14 cellular contexts compared by ENCODE assay signal in the genomic region with DNA sequence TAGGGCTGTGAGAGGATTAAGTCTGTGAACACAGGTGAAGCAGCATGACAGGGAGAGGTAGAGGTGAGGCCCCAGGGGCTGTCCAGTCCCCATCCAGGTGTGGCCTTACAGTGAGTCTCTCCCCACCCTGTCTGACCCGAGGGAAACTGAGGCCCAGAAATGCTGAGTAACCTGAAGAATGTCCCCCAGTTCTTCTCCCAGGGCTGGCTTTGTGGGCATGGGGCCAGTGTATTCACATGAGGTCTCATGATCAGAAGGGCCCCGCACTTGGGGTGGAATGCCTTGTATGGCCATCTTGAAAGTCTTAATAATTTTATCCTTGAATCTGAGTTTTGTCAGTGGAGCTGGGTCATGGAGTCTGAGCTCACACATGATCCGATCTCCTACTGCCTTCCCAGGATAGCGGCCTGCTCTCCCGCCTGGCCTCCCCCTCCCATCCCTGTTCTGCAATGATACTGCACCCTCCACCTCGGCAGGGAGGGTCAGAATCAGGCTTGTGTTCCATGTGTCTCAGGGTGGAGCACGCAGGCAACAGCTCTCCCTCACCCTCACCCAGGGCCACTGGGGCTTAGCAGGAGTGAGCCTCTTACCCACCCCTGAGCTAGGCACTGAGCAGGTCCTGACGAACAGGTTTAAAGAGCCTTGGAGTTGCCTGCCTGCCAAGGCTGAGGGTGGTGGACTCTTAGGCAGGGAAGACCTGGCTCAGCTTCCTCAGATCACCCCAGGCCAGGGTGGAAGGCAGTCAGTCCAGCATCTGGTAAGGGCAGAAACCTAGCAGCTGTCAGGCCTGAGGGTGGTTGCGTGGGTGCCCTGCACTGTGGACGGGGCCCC. TPM values are rescaled to one million over a fixed set of nuclear protein-coding genes. Genes with fewer than 3 reads are reported as not detected.
A peak's percentile ranks its signal among the peaks of the same experiment; 100 is the strongest.
DNase-seq lines count a peak whose midpoint lies in the region; ATAC-seq, FAIRE-seq and TF ChIP-seq lines count a peak whose summit lies in the region.
"Had no signal": no experiment of that assay in that cellular context is flagged by ENCODE, and none has a peak within 500 bp of the region (broad histone marks: within the 10 kb centered on the region; RNA-seq: fewer than 3 reads in every experiment).

No MANE protein-coding gene starts in this region.

- peaks cover 24% of the 10 kb centered on the region; the same call in 1 of the 2 replicates for H4K20me1 ChIP-seq in K562 (replicated peaks; ENCODE audit: control insufficient read depth, insufficient read depth, low read length)

- peak overlapping the region in 1 of 2 experiments; percentile 20; a peak in 1 of 4 replicates for H3K9ac ChIP-seq in K562 (ENCODE audit: insufficient read depth in 1 of 2, low read depth in 2 of 2, low read length in 2 of 2)

- ATAC-seq in CD4-positive, CD25-positive, alpha-beta regulatory T cell (ENCODE audit: low read depth in 2 of 2), result peak; percentile 7 to 11
- no peak; the same call in 2 of the 3 replicates for ATAC-seq in K562
- ATAC-seq in HG03108 (IDR thresholded peaks at IDR 0.05; ENCODE audit: unreplicated experiment), result no peak
- ATAC-seq: gastroesophageal sphincter had no signal

- in situ Hi-C loops in K562 (cut with MboI) (no loop called here), ACHN (cut with HindIII; ENCODE audit: low pct_ligation_motif_present, low pct_unique_long_range_greater_than_20kb, low sequenced_read_pairs) (no loop called here)

- TF ChIP-seq EP300 in K562 (IDR thresholded peaks at IDR 0.05; ENCODE audit: low read length), result no peak

- BruUV-seq in K562 (replicated peaks; lab: Mats Ljungman, UMichigan), result no TSS peak

- no peaks in the 10 kb centered on the region for H3K9me1 ChIP-seq in K562 (ENCODE audit: control insufficient read depth, insufficient read depth, low read length)

- H3K27ac ChIP-seq in CD4-positive, CD25-positive, alpha-beta regulatory T cell (ENCODE audit: insufficient read depth, low read length, poor library complexity, severe bottlenecking), result peak overlapping the region; percentile 14
- H3K27ac ChIP-seq in HEK293 (ENCODE audit: extremely low read depth, low read depth, low read length), result no peak overlapping the region
- H3K27ac ChIP-seq in K562 (ENCODE audit: extremely low read depth, low read depth, low read length), result no peak overlapping the region
- H3K27ac ChIP-seq: gastroesophageal sphincter had no signal

- H3K36me3 ChIP-seq in CD4-positive, CD25-positive, alpha-beta regulatory T cell (ENCODE audit: control insufficient read depth, insufficient read depth, low read length), result no peaks in the 10 kb centered on the region
- H3K36me3 ChIP-seq in HEK293 (ENCODE audit: control insufficient read depth in 2 of 2, insufficient read depth in 1 of 2, low read length in 2 of 2) (no peaks in the 10 kb centered on the region), K562 (ENCODE audit: control insufficient read depth, insufficient read depth, low read length) (no peaks in the 10 kb centered on the region)

- no peaks in the 10 kb centered on the region for H3K9me3 ChIP-seq in CD4-positive, CD25-positive, alpha-beta regulatory T cell (ENCODE audit: control insufficient read depth in 2 of 2, low read length in 2 of 2)
- no peaks in the 10 kb centered on the region for H3K9me3 ChIP-seq in HEK293 (ENCODE audit: control insufficient read depth, insufficient read depth, low read depth, low read length)
- no peaks in the 10 kb centered on the region for H3K9me3 ChIP-seq in K562 (replicated peaks; ENCODE audit: control insufficient read depth, insufficient read depth, low read depth, low read length)
- H3K9me3 ChIP-seq: gastroesophageal sphincter, mucosa of descending colon had no signal

- no peak for TF ChIP-seq POLR2A in K562 (conservative IDR thresholded peaks at IDR 0.05)

- H3K79me2 ChIP-seq in K562 (ENCODE audit: control insufficient read depth, insufficient read depth, low read length), result no peaks in the 10 kb centered on the region

- no peak overlapping the region for H2AFZ ChIP-seq in K562 (ENCODE audit: low read depth, low read length)

- no peaks in the 10 kb centered on the region for H3K9me3 Mint-ChIP-seq in CD4-positive, CD25-positive, alpha-beta regulatory T cell
- no peaks in the 10 kb centered on the region for H3K9me3 Mint-ChIP-seq in nephron progenitor cell

- peak overlapping the region in 1 of 3 donors; percentile 42 for H3K27ac Mint-ChIP-seq in CD4-positive, CD25-positive, alpha-beta regulatory T cell
- H3K27ac Mint-ChIP-seq in nephron progenitor cell, result peak overlapping the region; percentile 39

- POLR2A ChIA-PET in HEK293 (lab: Yijun Ruan, JAX) (interaction anchor here (0.7 kb wide), 1 partner anchor 39 kb away, joined by 3 read pairs; no protein-coding TSS in a partner anchor), K562 (lab: Yijun Ruan, JAX) (no interaction called here)

- peaks cover 3% of the 10 kb centered on the region for H3K36me3 Mint-ChIP-seq in CD4-positive, CD25-positive, alpha-beta regulatory T cell
- H3K36me3 Mint-ChIP-seq in nephron progenitor cell (ENCODE audit: low read depth), result no peaks in the 10 kb centered on the region

- H3K4me1 Mint-ChIP-seq in CD4-positive, CD25-positive, alpha-beta regulatory T cell, result peaks cover 0 to 18% (median 7%) of the 10 kb centered on the region in 4 donors
- H3K4me1 Mint-ChIP-seq in nephron progenitor cell, result peaks cover 54% of the 10 kb centered on the region

- FAIRE-seq in K562 (lab: Jason Lieb, UNC), result no peak

- H3K27me3 ChIP-seq in CD4-positive, CD25-positive, alpha-beta regulatory T cell (ENCODE audit: control insufficient read depth, insufficient read depth, low read length), result no peaks in the 10 kb centered on the region
- no peaks in the 10 kb centered on the region for H3K27me3 ChIP-seq in K562 (ENCODE audit: control insufficient read depth in 2 of 2, insufficient read depth in 2 of 2, low read length in 2 of 2)
- H3K27me3 ChIP-seq: gastroesophageal sphincter had no signal

- intact Hi-C loops in K562 (cut with micrococcal nuclease), result no loop called here

- TF ChIP-seq RAD21 in K562 (CRISPR knock-in tag; conservative IDR thresholded peaks at IDR 0.05 in 1 of 2, IDR thresholded peaks at IDR 0.05 in 1 of 2), result no peak

- TF ChIP-seq CTCF in HEK293 (tag by site-specific recombination; IDR thresholded peaks at IDR 0.05) (no peak), K562 (IDR thresholded peaks at IDR 0.05 in 2 of 3, conservative IDR thresholded peaks at IDR 0.05 in 1 of 3; ENCODE audit: insufficient read depth in 2 of 3, low read depth in 1 of 3, low read length in 3 of 3) (no peak), nephron progenitor cell (IDR thresholded peaks at IDR 0.05) (no peak)

- no peak for DNase-seq in CD4-positive, CD25-positive, alpha-beta regulatory T cell
- DNase-seq in K562 (ENCODE audit: extremely low read depth in 1 of 4, low spot score in 3 of 4) (peak in 2 of 4 experiments; percentile 34 to 39), nephron progenitor cell (no peak), NCI-H2029 treated with DMSO at 0.1 percent for 48 hours (lab: John Stamatoyannopoulos, UW) (no peak), ACHN (no peak)
- no peak for DNase-seq in stimulated activated CD4-positive, alpha-beta T cell treated with anti-CD3 and anti-CD28 coated beads, Interleukin-12 subunit alpha, Interleukin-12 subunit beta, amount 100 ng/mL, for 4 hours
- DNase-seq: effector CD8-positive, alpha-beta T cell; GF-D8; mucosa of descending colon; NCI-H446; stimulated activated naive CD4-positive, alpha-beta T cell treated with Interleukin-2 at 50 U/mL for 16 hours had no signal

- no peaks in the 10 kb centered on the region for H3K27me3 Mint-ChIP-seq in CD4-positive, CD25-positive, alpha-beta regulatory T cell
- H3K27me3 Mint-ChIP-seq in nephron progenitor cell (ENCODE audit: low read depth, poor library complexity), result no peaks in the 10 kb centered on the region

- H3K4me3 Mint-ChIP-seq in CD4-positive, CD25-positive, alpha-beta regulatory T cell, result no peak overlapping the region
- no peak overlapping the region for H3K4me3 Mint-ChIP-seq in nephron progenitor cell

- CTCF ChIA-PET in HEK293 (lab: Yijun Ruan, JAX) (interaction anchor here (0.6 to 1.0 kb wide), 3 partner anchors 58 to 556 kb away, joined by 3 read pairs; a partner anchor contains a TSS), K562 (lab: Yijun Ruan, JAX; ENCODE audit: low intra/inter-chr PET ratio) (no interaction called here)

- H3K4me1 ChIP-seq in CD4-positive, CD25-positive, alpha-beta regulatory T cell (ENCODE audit: control insufficient read depth, insufficient read depth, low read length, poor library complexity, severe bottlenecking), result peaks cover 11% of the 10 kb centered on the region
- no peaks in the 10 kb centered on the region for H3K4me1 ChIP-seq in HEK293 (ENCODE audit: control insufficient read depth, insufficient read depth, low read length)
- H3K4me1 ChIP-seq in K562 (replicated peaks in 1 of 2; ENCODE audit: control insufficient read depth in 2 of 2, insufficient read depth in 2 of 2, low read length in 2 of 2), result peaks cover 0 to 23% of the 10 kb centered on the region in 2 experiments; a peak in 3 of 5 replicates
- H3K4me1 ChIP-seq: gastroesophageal sphincter had no signal

- H3K4me3 ChIP-seq in CD4-positive, CD25-positive, alpha-beta regulatory T cell (ENCODE audit: low read depth, low read length), result no peak overlapping the region
- H3K4me3 ChIP-seq in HEK293 (ENCODE audit: low read depth, low read length) (no peak overlapping the region), K562 (no peak overlapping the region)
- H3K4me3 ChIP-seq: gastroesophageal sphincter, mucosa of descending colon had no signal

- no peak overlapping the region for H3K4me2 ChIP-seq in K562 (ENCODE audit: insufficient read depth, low read length)

- WGBS in K562 (ENCODE audit: insufficient coverage, low coverage, missing lambda C conversion rate), result 48% methylated on average over 10 of the region's 10 CpGs

RNA-seq across cellular contexts. Expression of a gene that starts 41.4 kb away (rescaled TPM):
- total RNA-seq in CD4-positive, CD25-positive, alpha-beta regulatory T cell, result not detected
- polyA plus RNA-seq in CD4-positive, CD25-positive, alpha-beta regulatory T cell, result not detected
- not detected in 2 replicates for total RNA-seq in K562 (2011; cell fraction: chromatin; rRNA removed; ENCODE audit: low replicate concordance)
- not detected in 2 replicates for total RNA-seq in K562 (2011; cell fraction: nucleolus; rRNA removed)
- total RNA-seq in K562 (2011; cell fraction: nucleoplasm; rRNA removed), result not detected in 2 replicates
- total RNA-seq in K562 (2014; rRNA removed), result not detected in 2 replicates
- under 0.01 TPM in 1 of 2 replicates, not detected in the other for total RNA-seq in K562 (2014; rRNA removed; fragmentation: Illumina TruSeq; extraction: Trizol)
- not detected in 2 replicates for total RNA-seq in K562 (2015; rRNA removed; fragmentation: Illumina TruSeq; extraction: Trizol)
- not detected in 2 replicates for total RNA-seq in K562 (2021)
- not detected in 2 replicates for polyA plus RNA-seq in K562 (2011; rRNA removed)
- under 0.01 TPM in 1 of 2 replicates, not detected in the other for polyA plus RNA-seq in K562 (2011; cell fraction: cytosol; rRNA removed)
- polyA plus RNA-seq in K562 (2011; cell fraction: nucleus; rRNA removed), result not detected in 2 replicates
- polyA plus RNA-seq in K562 (2012), result not detected in 2 replicates
- not detected in 2 replicates for polyA plus RNA-seq in K562 (2014; fragmentation: Illumina TruSeq; extraction: Trizol)
- polyA plus RNA-seq in K562 (2014; fragmentation: Nextera tagmentation; extraction: Ambion mirVana), result not detected
- not detected in 2 replicates for polyA plus RNA-seq in K562 (2014; rRNA removed)
- polyA minus RNA-seq in K562 (2011; rRNA and poly(A)+ RNA removed), result not detected in 2 replicates
- polyA minus RNA-seq in K562 (2011; cell fraction: cytosol; rRNA and poly(A)+ RNA removed), result not detected in 2 replicates
- polyA minus RNA-seq in K562 (2011; cell fraction: nucleus; rRNA and poly(A)+ RNA removed), result not detected in 2 replicates

RNA-seq across cellular contexts. Expression of a gene that starts 57.3 kb away (rescaled TPM):
- 2.3 TPM for total RNA-seq in CD4-positive, CD25-positive, alpha-beta regulatory T cell
- polyA plus RNA-seq in CD4-positive, CD25-positive, alpha-beta regulatory T cell, result 1 to 10 TPM in 3 of 4 donors, under 1 TPM in 1; 0.93 to 3.1 (median 1.8) TPM
- total RNA-seq in K562 (2011; cell fraction: chromatin; rRNA removed; ENCODE audit: low replicate concordance), result 4.7 and 10.3 TPM in 2 replicates
- total RNA-seq in K562 (2011; cell fraction: nucleolus; rRNA removed), result 9.0 and 9.3 TPM in 2 replicates
- total RNA-seq in K562 (2011; cell fraction: nucleoplasm; rRNA removed), result 6.5 and 7.2 TPM in 2 replicates
- total RNA-seq in K562 (2014; rRNA removed), result 9.8 and 14.3 TPM in 2 replicates
- 3.9 and 4.4 TPM in 2 replicates for total RNA-seq in K562 (2014; rRNA removed; fragmentation: Illumina TruSeq; extraction: Trizol)
- total RNA-seq in K562 (2015; rRNA removed; fragmentation: Illumina TruSeq; extraction: Trizol), result 8.6 and 10.1 TPM in 2 replicates
- total RNA-seq in K562 (2021), result 12.4 and 13.1 TPM in 2 replicates
- 15.8 and 16.9 TPM in 2 replicates for polyA plus RNA-seq in K562 (2011; rRNA removed)
- 28.2 and 31.1 TPM in 2 replicates for polyA plus RNA-seq in K562 (2011; cell fraction: cytosol; rRNA removed)
- 16.1 and 16.9 TPM in 2 replicates for polyA plus RNA-seq in K562 (2011; cell fraction: nucleus; rRNA removed)
- polyA plus RNA-seq in K562 (2012), result 11.8 and 17.5 TPM in 2 replicates
- polyA plus RNA-seq in K562 (2014; fragmentation: Illumina TruSeq; extraction: Trizol), result 14.2 and 16.7 TPM in 2 replicates
- 1 to 10 TPM; 2.3 to 3.0 TPM for polyA plus RNA-seq in K562 (2014; fragmentation: Nextera tagmentation; extraction: Ambion mirVana)
- polyA plus RNA-seq in K562 (2014; rRNA removed), result 11.0 and 11.4 TPM in 2 replicates
- polyA minus RNA-seq in K562 (2011; rRNA and poly(A)+ RNA removed), result 7.1 and 11.6 TPM in 2 replicates
- polyA minus RNA-seq in K562 (2011; cell fraction: cytosol; rRNA and poly(A)+ RNA removed), result 4.1 and 5.0 TPM in 2 replicates
- polyA minus RNA-seq in K562 (2011; cell fraction: nucleus; rRNA and poly(A)+ RNA removed), result 4.6 and 6.2 TPM in 2 replicates

Comparison
In these comparisons a context has a peak if more than half of its experiments do, and no peak if none do; other contexts are left out.
1. ATAC-seq: peak in CD4-positive, CD25-positive, alpha-beta regulatory T cell (2 of 2); none in K562 (single experiment) and HG03108 (single experiment).